In the genomic region with DNA sequence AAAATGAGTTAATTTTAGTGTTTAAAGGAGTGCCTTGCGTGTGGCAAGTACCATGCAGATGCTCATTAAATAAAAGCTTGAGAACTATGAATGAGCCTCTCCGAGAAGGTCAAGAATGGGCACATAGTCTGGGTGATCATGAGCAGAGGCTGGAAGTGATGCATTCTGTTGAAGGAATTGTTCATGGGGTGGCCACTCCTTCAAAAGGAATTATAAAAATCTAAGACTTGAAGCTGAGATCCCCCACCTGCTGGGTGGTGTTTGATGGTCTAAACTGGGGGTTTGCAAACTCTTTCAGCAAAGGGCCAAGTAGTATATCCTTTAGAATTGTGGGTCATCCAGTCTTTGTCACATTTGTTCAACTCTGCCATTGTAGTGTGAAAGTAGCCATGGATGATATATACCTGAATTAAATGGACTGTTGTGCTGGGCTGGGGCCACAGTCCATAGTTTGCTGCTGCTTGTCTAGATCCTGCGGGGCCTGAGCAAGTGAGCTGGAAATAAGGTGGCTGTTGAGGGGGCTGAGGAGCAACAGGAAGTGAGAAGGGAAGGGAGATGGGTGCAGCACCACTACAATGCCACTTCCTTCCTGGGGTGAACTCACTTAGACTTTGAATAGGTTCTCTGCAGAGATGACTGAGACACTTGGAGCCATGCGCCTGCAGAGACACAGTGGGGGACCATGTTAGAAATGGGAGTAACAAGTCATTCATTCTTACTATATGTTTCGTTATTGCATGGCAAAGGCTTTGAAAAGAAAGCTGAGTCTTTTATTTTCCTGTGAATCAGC, we compare ENCODE assay signal across 16 cellular contexts.
A peak's percentile ranks its signal among the peaks of the same experiment; 100 is the strongest.
DNase-seq lines count a peak whose midpoint lies in the region; ATAC-seq and TF ChIP-seq lines count a peak whose summit lies in the region.
"Had no signal": no experiment of that assay in that cellular context is flagged by ENCODE, and none has a peak within 500 bp of the region (broad histone marks: within the 10 kb centered on the region; RNA-seq: fewer than 3 reads in every experiment).

No MANE protein-coding gene starts in this region.

- H3K27ac ChIP-seq in A673 (ENCODE audit: low read depth, low read length, poor library complexity, severe bottlenecking): peak overlapping the region; percentile 51
- H3K27ac ChIP-seq: suprapubic skin had no signal

- H3K4me3 Mint-ChIP-seq in HFFc6 (peak overlapping the region; percentile 84), brain (peak overlapping the region in 1 of 5 experiments; percentile 27), mesothelial cell of epicardium (no peak overlapping the region), nephron progenitor cell (no peak overlapping the region)
- H3K4me3 Mint-ChIP-seq in stimulated activated naive B cell treated with anti-CD40 and anti-IgM and Interleukin-4, amounts not matched to agents 10 μg/mL and 1 μg/mL and 100 μg/mL, for 72 hours: no peak overlapping the region
- H3K4me3 Mint-ChIP-seq: activated B cell treated with CpG ODN at 0.5 μM for 24 hours; activated naive CD8-positive, alpha-beta T cell had no signal

- H3K4me1 ChIP-seq in A673 (ENCODE audit: insufficient read depth, low read length, poor library complexity, severe bottlenecking): peaks cover 14% of the 10 kb centered on the region

- BruUV-seq in A673 (replicated peaks; lab: Mats Ljungman, UMichigan): no TSS peak

- no peaks in the 10 kb centered on the region for H3K27me3 ChIP-seq in A673 (replicated peaks; ENCODE audit: insufficient read depth, low read depth, low read length, poor library complexity)
- H3K27me3 ChIP-seq: suprapubic skin had no signal

- intact Hi-C loops in A673 (cut with micrococcal nuclease; ENCODE audit: unreplicated experiment): loop anchor here (1.0 to 2.0 kb wide), 2 partner anchors 45 to 156 kb away; no protein-coding TSS in a partner anchor

- H3K4me1 Mint-ChIP-seq in HFFc6 (ENCODE audit: low read depth) (peaks cover 46% of the 10 kb centered on the region), brain (peaks cover 29% of the 10 kb centered on the region), mesothelial cell of epicardium (peaks cover 30% of the 10 kb centered on the region), nephron progenitor cell (peaks cover 26% of the 10 kb centered on the region)
- peaks cover 0 to 3% of the 10 kb centered on the region in 2 donors for H3K4me1 Mint-ChIP-seq in stimulated activated naive B cell treated with anti-CD40 and anti-IgM and Interleukin-4, amounts not matched to agents 10 μg/mL and 1 μg/mL and 100 μg/mL, for 72 hours
- H3K4me1 Mint-ChIP-seq: activated B cell treated with CpG ODN at 0.5 μM for 24 hours had no signal

- H3K9me3 Mint-ChIP-seq in HFFc6 (peaks cover 35% of the 10 kb centered on the region), brain (peaks cover 20 to 53% (median 41%) of the 10 kb centered on the region in 5 experiments), mesothelial cell of epicardium (peaks cover 58% of the 10 kb centered on the region), nephron progenitor cell (peaks cover 77% of the 10 kb centered on the region)
- H3K9me3 Mint-ChIP-seq in stimulated activated naive B cell treated with anti-CD40 and anti-IgM and Interleukin-4, amounts not matched to agents 10 μg/mL and 1 μg/mL and 100 μg/mL, for 72 hours: peaks cover 25 to 36% of the 10 kb centered on the region in 2 donors

- DNase-seq in A673 (ENCODE audit: low spot score) (peak; percentile 96), HFFc6 (no peak), mesothelial cell of epicardium (ENCODE audit: low spot score in 2 of 2, unreplicated experiment in 2 of 2) (no peak), nephron progenitor cell (no peak)
- no peak for DNase-seq in activated effector memory CD4-positive, alpha-beta T cell treated with anti-CD3 and anti-CD28 coated beads, Interleukin-2, amount 50 U/mL, for 16 hours
- DNase-seq in stimulated activated naive B cell treated with anti-CD40 and anti-IgM and Interleukin-4, amounts not matched to agents 10 μg/mL and 1 μg/mL and 100 μg/mL, for 72 hours: no peak
- DNase-seq in activated CD8-positive, alpha-beta memory T cell treated with anti-CD3 and anti-CD28 coated beads, Interleukin-2, amount 50 U/mL, for 4 hours: no peak
- DNase-seq: activated B cell treated with CpG ODN at 0.5 μM for 24 hours; activated CD8-positive, alpha-beta memory T cell treated with anti-CD3 and anti-CD28 coated beads, Interleukin-2, amount 50 U/mL, for 48 hours; Karpas-422; NCI-H1694; NCI-H446 treated with DMSO at 0.1 percent for 48 hours; SW 1271 had no signal

- no peak overlapping the region for H3K4me3 ChIP-seq in A673 (ENCODE audit: low read depth, low read length, poor library complexity, severe bottlenecking)
- H3K4me3 ChIP-seq: suprapubic skin had no signal

- H3K27ac Mint-ChIP-seq in HFFc6 (peak overlapping the region; percentile 98), brain (peak overlapping the region in 3 of 5 experiments; percentile 46 to 94 (median 58)), mesothelial cell of epicardium (peak overlapping the region; percentile 97), nephron progenitor cell (no peak overlapping the region)
- no peak overlapping the region for H3K27ac Mint-ChIP-seq in stimulated activated naive B cell treated with anti-CD40 and anti-IgM and Interleukin-4, amounts not matched to agents 10 μg/mL and 1 μg/mL and 100 μg/mL, for 72 hours
- H3K27ac Mint-ChIP-seq: activated B cell treated with CpG ODN at 0.5 μM for 24 hours; activated naive CD8-positive, alpha-beta T cell had no signal

- TF ChIP-seq CTCF in A673 (conservative IDR thresholded peaks at IDR 0.05; ENCODE audit: low read depth, low read length) (no peak), HFFc6 (IDR thresholded peaks at IDR 0.05) (no peak), brain (conservative IDR thresholded peaks at IDR 0.05) (no peak), mesothelial cell of epicardium (IDR thresholded peaks at IDR 0.05; ENCODE audit: unreplicated experiment) (no peak), nephron progenitor cell (IDR thresholded peaks at IDR 0.05) (no peak)

- ATAC-seq in stimulated activated naive B cell treated with anti-CD40 and anti-IgM and Interleukin-4, amounts not matched to agents 10 μg/mL and 1 μg/mL and 100 μg/mL, for 72 hours (replicated peaks): no peak

- POLR2A ChIA-PET in A673 (lab: Charles Lee; ENCODE audit: low non-redundant PET): no interaction called here

- H3K9me3 ChIP-seq in A673 (ENCODE audit: low read depth, low read length, poor library complexity, severe bottlenecking): peaks cover 34% of the 10 kb centered on the region

- no peaks in the 10 kb centered on the region for H3K27me3 Mint-ChIP-seq in HFFc6 (ENCODE audit: insufficient read depth)
- H3K27me3 Mint-ChIP-seq in brain: peaks cover 9% of the 10 kb centered on the region
- H3K27me3 Mint-ChIP-seq in mesothelial cell of epicardium (ENCODE audit: low read depth): no peaks in the 10 kb centered on the region
- no peaks in the 10 kb centered on the region for H3K27me3 Mint-ChIP-seq in stimulated activated naive B cell treated with anti-CD40 and anti-IgM and Interleukin-4, amounts not matched to agents 10 μg/mL and 1 μg/mL and 100 μg/mL, for 72 hours
- no peaks in the 10 kb centered on the region for H3K27me3 Mint-ChIP-seq in nephron progenitor cell (ENCODE audit: low read depth, poor library complexity)
- H3K27me3 Mint-ChIP-seq: activated B cell treated with CpG ODN at 0.5 μM for 24 hours; activated naive CD8-positive, alpha-beta T cell had no signal

- CTCF ChIA-PET in A673 (lab: Charles Lee): interaction anchor here (0.6 kb wide), 1 partner anchor 19 kb away, joined by 4 read pairs; no protein-coding TSS in a partner anchor

- H3K36me3 Mint-ChIP-seq in HFFc6 (ENCODE audit: low read depth) (peaks cover 45% of the 10 kb centered on the region), brain (peaks cover 9% of the 10 kb centered on the region), mesothelial cell of epicardium (peaks cover 39% of the 10 kb centered on the region), nephron progenitor cell (ENCODE audit: low read depth) (peaks cover 41% of the 10 kb centered on the region)
- peaks cover 0 to 4% of the 10 kb centered on the region in 2 donors for H3K36me3 Mint-ChIP-seq in stimulated activated naive B cell treated with anti-CD40 and anti-IgM and Interleukin-4, amounts not matched to agents 10 μg/mL and 1 μg/mL and 100 μg/mL, for 72 hours
- H3K36me3 Mint-ChIP-seq: activated naive CD8-positive, alpha-beta T cell had no signal

- H3K36me3 ChIP-seq in A673 (ENCODE audit: insufficient read depth, low read length, poor library complexity, severe bottlenecking): no peaks in the 10 kb centered on the region
- H3K36me3 ChIP-seq: suprapubic skin had no signal

Comparison
In these comparisons a context has a peak if more than half of its experiments do, and no peak if none do; other contexts are left out.
1. H3K27ac Mint-ChIP-seq: peak in HFFc6 (single experiment), brain (3 of 5) and mesothelial cell of epicardium (single experiment); none in stimulated activated naive B cell treated with anti-CD40 and anti-IgM and Interleukin-4, amounts not matched to agents 10 μg/mL and 1 μg/mL and 100 μg/mL, for 72 hours (single experiment) and nephron progenitor cell (single experiment).